Comparison of ENCODE assay signal across 36 cellular contexts in genomic region chr6:47772993-47773392, GRCh38. TPM values are rescaled to one million over a fixed set of nuclear protein-coding genes. Genes with fewer than 3 reads are reported as not detected.
"Had no signal": no experiment of that assay in that cellular context is flagged by ENCODE, and none has a peak within 500 bp of the region (broad histone marks: within the 10 kb centered on the region; RNA-seq: fewer than 3 reads in every experiment).

No MANE protein-coding gene starts in this region.

- H3K27me3 Mint-ChIP-seq: effector memory CD8-positive, alpha-beta T cell had no signal

- ATAC-seq: activated CD4-positive, alpha-beta T cell treated with anti-CD3 and anti-CD28 coated beads for 36 hours; activated CD8-positive, alpha-beta memory T cell treated with anti-CD3 and anti-CD28 coated beads, Interleukin-2, amount 10 ng/mL, durations not matched to agents 7 days and 5 days; activated CD8-positive, alpha-beta T cell treated with anti-CD3 and anti-CD28 coated beads, Interleukin-2, amount 10 ng/mL, durations not matched to agents 7 days and 5 days; activated naive CD8-positive, alpha-beta T cell treated with anti-CD3 and anti-CD28 coated beads, Interleukin-2, amount 50 U/mL, for 24 hours; body of pancreas; effector memory CD8-positive, alpha-beta T cell; foreskin keratinocyte; gastroesophageal sphincter had no signal

- H3K36me3 ChIP-seq: adrenal gland, esophagus muscularis mucosa, gastroesophageal sphincter had no signal

- FAIRE-seq: colon had no signal

- H3K4me3 ChIP-seq: adrenal gland, body of pancreas, esophagus muscularis mucosa, gastroesophageal sphincter had no signal

- H3K27ac ChIP-seq: adrenal gland, body of pancreas, esophagus muscularis mucosa, foreskin keratinocyte, gastroesophageal sphincter had no signal

- H3K4me1 ChIP-seq: adrenal gland, body of pancreas, esophagus muscularis mucosa, foreskin keratinocyte, gastroesophageal sphincter had no signal

- H3K4me3 Mint-ChIP-seq: activated CD4-positive, alpha-beta memory T cell treated with anti-CD3 and anti-CD28 coated beads for 36 hours; activated CD4-positive, alpha-beta T cell treated with anti-CD3 and anti-CD28 coated beads for 36 hours; activated CD4-positive, alpha-beta T cell treated with anti-CD3 and anti-CD28 coated beads, Interleukin-2, amount 10 ng/mL, durations not matched to agents 24 days and 14 days; activated CD8-positive, alpha-beta memory T cell treated with anti-CD3 and anti-CD28 coated beads, Interleukin-2, amount 10 ng/mL, durations not matched to agents 7 days and 5 days; activated CD8-positive, alpha-beta T cell treated with anti-CD3 and anti-CD28 coated beads, Interleukin-2, amount 10 ng/mL, durations not matched to agents 7 days and 5 days; activated naive CD4-positive, alpha-beta T cell treated with anti-CD3 and anti-CD28 coated beads for 36 hours; activated naive CD4-positive, alpha-beta T cell treated with anti-CD3 and anti-CD28 coated beads, Interleukin-2, amount 50 U/mL, for 24 hours; activated naive CD8-positive, alpha-beta T cell treated with anti-CD3 and anti-CD28 coated beads for 36 hours; activated naive CD8-positive, alpha-beta T cell treated with anti-CD3 and anti-CD28 coated beads, Interleukin-2, amount 50 U/mL, for 24 hours; activated T-helper 1 cell treated with anti-CD3 and anti-CD28 coated beads, Interleukin-12 subunit alpha, Interleukin-12 subunit beta, Interleukin-2, Interleukin-4 antibody, amounts not matched to agents 30 ng/mL and 10 ng/mL and 1 ng/mL, durations not matched to agents 14 hours and 24 hours and 36 hours; effector memory CD8-positive, alpha-beta T cell had no signal

- H3K4me1 Mint-ChIP-seq: activated CD4-positive, alpha-beta T cell treated with anti-CD3 and anti-CD28 coated beads, Interleukin-2, amount 10 ng/mL, durations not matched to agents 24 days and 14 days; activated CD8-positive, alpha-beta memory T cell treated with anti-CD3 and anti-CD28 coated beads, Interleukin-2, amount 10 ng/mL, durations not matched to agents 7 days and 5 days; activated naive CD4-positive, alpha-beta T cell treated with anti-CD3 and anti-CD28 coated beads, Interleukin-2, amount 50 U/mL, for 24 hours; activated naive CD8-positive, alpha-beta T cell treated with anti-CD3 and anti-CD28 coated beads for 36 hours; activated naive CD8-positive, alpha-beta T cell treated with anti-CD3 and anti-CD28 coated beads, Interleukin-2, amount 50 U/mL, for 24 hours had no signal

- H3K27ac Mint-ChIP-seq: activated CD4-positive, alpha-beta memory T cell treated with anti-CD3 and anti-CD28 coated beads for 36 hours; activated CD4-positive, alpha-beta T cell treated with anti-CD3 and anti-CD28 coated beads for 36 hours; activated CD4-positive, alpha-beta T cell treated with anti-CD3 and anti-CD28 coated beads, Interleukin-2, amount 10 ng/mL, durations not matched to agents 24 days and 14 days; activated CD8-positive, alpha-beta memory T cell treated with anti-CD3 and anti-CD28 coated beads, Interleukin-2, amount 10 ng/mL, durations not matched to agents 7 days and 5 days; activated CD8-positive, alpha-beta T cell treated with anti-CD3 and anti-CD28 coated beads, Interleukin-2, amount 10 ng/mL, durations not matched to agents 7 days and 5 days; activated naive CD4-positive, alpha-beta T cell treated with anti-CD3 and anti-CD28 coated beads for 36 hours; activated naive CD4-positive, alpha-beta T cell treated with anti-CD3 and anti-CD28 coated beads, Interleukin-2, amount 50 U/mL, for 24 hours; activated naive CD8-positive, alpha-beta T cell treated with anti-CD3 and anti-CD28 coated beads for 36 hours; activated naive CD8-positive, alpha-beta T cell treated with anti-CD3 and anti-CD28 coated beads, Interleukin-2, amount 50 U/mL, for 24 hours; activated T-helper 1 cell treated with anti-CD3 and anti-CD28 coated beads, Interleukin-12 subunit alpha, Interleukin-12 subunit beta, Interleukin-2, Interleukin-4 antibody, amounts not matched to agents 30 ng/mL and 10 ng/mL and 1 ng/mL, durations not matched to agents 14 hours and 24 hours and 36 hours; activated T-helper 2 cell treated with anti-CD3 and anti-CD28 coated beads, Interferon-gamma antibody, Interleukin-2, Interleukin-4, amounts not matched to agents 10 μg/mL and 5 μg/mL and 100 μg/mL, durations not matched to agents 14 hours and 24 hours and 36 hours; effector memory CD8-positive, alpha-beta T cell had no signal

- DNase-seq: activated CD4-positive, alpha-beta memory T cell treated with anti-CD3 and anti-CD28 coated beads for 36 hours; activated CD4-positive, alpha-beta T cell treated with anti-CD3 and anti-CD28 coated beads for 36 hours; activated CD4-positive, alpha-beta T cell treated with anti-CD3 and anti-CD28 coated beads, Interleukin-2, amount 10 ng/mL, durations not matched to agents 24 days and 14 days; activated CD4-positive, CD25-positive, alpha-beta regulatory T cell; activated CD4-positive, CD25-positive, alpha-beta regulatory T cell treated with anti-CD3 and anti-CD28 coated beads, Interleukin-2, amount 50 U/mL, for 72 hours; activated CD8-positive, alpha-beta memory T cell treated with anti-CD3 and anti-CD28 coated beads, Interleukin-2, amount 10 ng/mL, durations not matched to agents 7 days and 5 days; activated CD8-positive, alpha-beta memory T cell treated with anti-CD3 and anti-CD28 coated beads, Interleukin-2, amount 50 U/mL, for 4 hours; activated CD8-positive, alpha-beta T cell treated with anti-CD3 and anti-CD28 coated beads, Interleukin-2, amount 10 ng/mL, durations not matched to agents 7 days and 5 days; activated effector memory CD4-positive, alpha-beta T cell treated with anti-CD3 and anti-CD28 coated beads, Interleukin-2, amount 50 U/mL, for 16 hours; activated naive CD4-positive, alpha-beta T cell treated with anti-CD3 and anti-CD28 coated beads for 36 hours; activated naive CD8-positive, alpha-beta T cell treated with anti-CD3 and anti-CD28 coated beads for 36 hours; activated naive CD8-positive, alpha-beta T cell treated with anti-CD3 and anti-CD28 coated beads, Interleukin-2, amount 50 U/mL, for 24 hours; activated T-cell treated with anti-CD3 and anti-CD28 coated beads, Interleukin-2, amount 50 U/mL, for 1 hour; activated T-cell treated with anti-CD3 and anti-CD28 coated beads, Interleukin-2, amount 50 U/mL, for 48 hours; adrenal gland; amygdala; aorta; body of pancreas; caudate nucleus; cortex of kidney; dermis blood vessel endothelial cell; effector CD4-positive, alpha-beta T cell; effector memory CD8-positive, alpha-beta T cell; erythroblast; foreskin keratinocyte; T-helper 2 cell had no signal

- H3K9me3 ChIP-seq: adrenal gland, body of pancreas, esophagus muscularis mucosa, gastroesophageal sphincter had no signal

- H3K9me3 Mint-ChIP-seq: activated CD4-positive, alpha-beta memory T cell treated with anti-CD3 and anti-CD28 coated beads for 36 hours; activated CD4-positive, alpha-beta T cell treated with anti-CD3 and anti-CD28 coated beads, Interleukin-2, amount 10 ng/mL, durations not matched to agents 24 days and 14 days; activated naive CD4-positive, alpha-beta T cell treated with anti-CD3 and anti-CD28 coated beads for 36 hours; activated naive CD4-positive, alpha-beta T cell treated with anti-CD3 and anti-CD28 coated beads, Interleukin-2, amount 50 U/mL, for 24 hours; activated naive CD8-positive, alpha-beta T cell treated with anti-CD3 and anti-CD28 coated beads for 36 hours; activated naive CD8-positive, alpha-beta T cell treated with anti-CD3 and anti-CD28 coated beads, Interleukin-2, amount 50 U/mL, for 24 hours; activated T-helper 1 cell treated with anti-CD3 and anti-CD28 coated beads, Interleukin-12 subunit alpha, Interleukin-12 subunit beta, Interleukin-2, Interleukin-4 antibody, amounts not matched to agents 30 ng/mL and 10 ng/mL and 1 ng/mL, durations not matched to agents 14 hours and 24 hours and 36 hours; activated T-helper 2 cell treated with anti-CD3 and anti-CD28 coated beads, Interferon-gamma antibody, Interleukin-2, Interleukin-4, amounts not matched to agents 10 μg/mL and 5 μg/mL and 100 μg/mL, durations not matched to agents 14 hours and 24 hours and 36 hours; effector memory CD8-positive, alpha-beta T cell had no signal

- H3K36me3 Mint-ChIP-seq: activated CD4-positive, alpha-beta memory T cell treated with anti-CD3 and anti-CD28 coated beads for 36 hours; activated CD8-positive, alpha-beta memory T cell treated with anti-CD3 and anti-CD28 coated beads, Interleukin-2, amount 10 ng/mL, durations not matched to agents 7 days and 5 days; activated naive CD4-positive, alpha-beta T cell treated with anti-CD3 and anti-CD28 coated beads, Interleukin-2, amount 50 U/mL, for 24 hours; activated naive CD8-positive, alpha-beta T cell treated with anti-CD3 and anti-CD28 coated beads for 36 hours had no signal

- H3K27me3 ChIP-seq: adrenal gland, body of pancreas, esophagus muscularis mucosa, foreskin keratinocyte, gastroesophageal sphincter had no signal

RNA-seq across cellular contexts. Expression of gene OPN5, which starts 8.8 kb away (rescaled TPM):
- total RNA-seq: activated CD4-positive, alpha-beta memory T cell treated with anti-CD3 and anti-CD28 coated beads for 36 hours; activated CD4-positive, alpha-beta T cell treated with anti-CD3 and anti-CD28 coated beads for 36 hours; activated CD4-positive, alpha-beta T cell treated with anti-CD3 and anti-CD28 coated beads, Interleukin-2, amount 10 ng/mL, durations not matched to agents 24 days and 14 days; activated CD8-positive, alpha-beta memory T cell treated with anti-CD3 and anti-CD28 coated beads for 36 hours; activated CD8-positive, alpha-beta memory T cell treated with anti-CD3 and anti-CD28 coated beads, Interleukin-2, amount 10 ng/mL, durations not matched to agents 7 days and 5 days; activated CD8-positive, alpha-beta T cell treated with anti-CD3 and anti-CD28 coated beads, Interleukin-2, amount 10 ng/mL, durations not matched to agents 7 days and 5 days; activated naive CD4-positive, alpha-beta T cell treated with anti-CD3 and anti-CD28 coated beads for 36 hours; activated naive CD8-positive, alpha-beta T cell treated with anti-CD3 and anti-CD28 coated beads for 36 hours; activated T-helper 1 cell treated with anti-CD3 and anti-CD28 coated beads, Interleukin-12 subunit alpha, Interleukin-12 subunit beta, Interleukin-2, Interleukin-4 antibody, amounts not matched to agents 30 ng/mL and 10 ng/mL and 1 ng/mL, durations not matched to agents 14 hours and 24 hours and 36 hours; activated T-helper 2 cell treated with anti-CD3 and anti-CD28 coated beads, Interferon-gamma antibody, Interleukin-2, Interleukin-4, amounts not matched to agents 10 μg/mL and 5 μg/mL and 100 μg/mL, durations not matched to agents 14 hours and 24 hours and 36 hours; adrenal gland; aorta; body of pancreas; chondrocyte; dermis blood vessel endothelial cell; esophagus muscularis mucosa; foreskin keratinocyte; glomerular endothelial cell; T-helper 1 cell treated with Interleukin-12 subunit alpha and Interleukin-12 subunit beta and Interleukin-4 antibody, amounts not matched to agents 30 ng/mL and 1 ng/mL, for 36 hours had no signal
- polyA plus RNA-seq: aorta had no signal
